1 cellular context compared by ENCODE assay signal in the genomic region with DNA sequence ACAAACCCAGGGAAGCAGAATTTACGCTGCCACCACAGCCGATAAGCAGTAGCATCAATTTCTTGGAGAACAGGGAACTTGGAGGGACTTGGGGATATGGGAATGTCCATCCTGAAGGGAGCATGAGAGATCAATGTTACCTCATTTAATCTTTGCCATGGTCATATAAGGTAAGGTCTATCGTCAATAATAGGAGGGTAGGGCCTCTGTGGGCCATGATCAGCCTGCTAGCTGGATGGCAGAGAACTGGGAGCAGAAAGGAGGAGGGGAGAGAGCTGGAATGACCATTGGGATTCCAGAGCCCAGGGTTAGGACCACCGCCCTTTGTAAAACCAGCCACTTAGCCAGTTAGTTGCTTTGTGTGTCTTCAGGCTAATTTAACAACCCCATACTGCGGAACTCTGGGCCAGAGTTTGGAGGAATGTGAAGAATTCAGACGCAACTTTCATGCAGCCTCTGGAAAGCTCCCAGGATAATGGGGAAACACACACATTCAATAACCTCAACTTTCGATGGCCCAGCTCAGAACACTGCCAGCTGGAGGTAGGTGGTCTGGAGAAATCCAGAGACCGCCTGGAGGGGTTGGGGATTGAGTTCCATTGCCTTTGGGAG.
TF ChIP-seq lines count a peak whose summit lies in the region.

No MANE protein-coding gene starts in this region.

TF ChIP-seq in HepG2, 621 proteins besides CTCF, POLR2A, EP300 and RAD21:
- TF ChIP-seq ZMYM3 (CRISPR knock-in tag; IDR thresholded peaks at IDR 0.05) (peak; percentile 63; the same call in 1 of the 2 replicates), NFE2L1 (CRISPR knock-in tag; IDR thresholded peaks at IDR 0.05; ENCODE audit: borderline replicate concordance) (no peak), IKZF1 (IDR thresholded peaks at IDR 0.05) (no peak), TEAD3 (CRISPR knock-in tag; optimal IDR thresholded peaks at IDR 0.05; ENCODE audit: borderline replicate concordance) (peak; percentile 49), ZNF75D (CRISPR knock-in tag; IDR thresholded peaks at IDR 0.05; ENCODE audit: borderline replicate concordance) (no peak)
TF ChIP-seq in HepG2: peak in this region for 2.
